In the genomic region with DNA sequence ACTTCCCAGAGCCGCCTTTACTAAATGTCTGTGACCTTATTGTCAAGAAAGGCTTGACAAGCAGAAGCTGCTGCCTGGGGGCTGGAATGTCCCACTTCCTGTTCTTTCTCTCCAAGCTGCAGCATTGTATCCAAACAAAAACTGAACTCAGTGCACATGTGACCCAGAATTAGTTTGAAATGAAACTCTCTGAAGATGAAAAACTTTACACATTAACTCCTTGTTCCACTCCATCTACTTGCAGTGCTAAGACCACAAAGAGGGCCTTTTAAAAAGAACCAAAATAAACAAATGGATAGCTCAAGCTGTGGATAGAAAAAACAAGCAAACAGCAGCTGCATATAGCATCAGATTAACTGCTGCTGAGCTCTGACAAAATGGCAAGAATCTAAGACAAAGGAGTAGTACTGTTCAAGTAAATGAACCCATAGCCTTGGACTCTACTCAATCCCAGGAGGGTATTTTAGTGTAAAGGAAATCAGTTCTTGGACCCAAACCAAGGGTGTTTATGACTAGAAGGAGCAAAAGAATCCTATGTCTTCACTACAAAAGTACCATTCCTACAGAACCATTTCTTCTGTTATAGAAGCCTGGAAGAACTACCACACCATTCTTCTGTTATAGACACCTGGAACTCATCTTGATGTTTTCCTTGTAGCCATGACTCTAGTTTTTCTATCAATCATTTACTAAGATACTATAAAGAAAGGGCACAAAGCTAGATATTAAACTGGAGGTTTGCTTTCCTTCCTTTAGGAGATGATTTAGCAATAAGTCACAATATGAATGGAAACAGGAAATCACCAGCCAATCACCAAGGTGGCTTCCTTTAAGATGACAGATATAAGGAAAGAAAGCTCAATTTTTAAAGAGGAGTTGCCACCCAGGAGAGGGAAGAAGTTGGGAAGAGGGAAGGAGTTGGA, we compare ENCODE assay signal across 8 cellular contexts.
DNase-seq lines count a peak whose midpoint lies in the region; ATAC-seq and TF ChIP-seq lines count a peak whose summit lies in the region.
"Had no signal": no experiment of that assay in that cellular context is flagged by ENCODE, and none has a peak within 500 bp of the region (broad histone marks: within the 10 kb centered on the region; RNA-seq: fewer than 3 reads in every experiment).

No MANE protein-coding gene starts in this region.

- no peak overlapping the region for H3K27ac Mint-ChIP-seq in Caco-2 (ENCODE audit: unreplicated experiment)
- no peak overlapping the region for H3K27ac Mint-ChIP-seq in glutamatergic neuron (ENCODE audit: unreplicated experiment)

- peaks cover 0 to 21% of the 10 kb centered on the region in 2 donors for H3K4me1 ChIP-seq in adrenal gland (replicated peaks in 1 of 2)
- H3K4me1 ChIP-seq in neuron (ENCODE audit: insufficient read depth, low read length) = peaks cover 21% of the 10 kb centered on the region
- H3K4me1 ChIP-seq in Caco-2 = peaks cover 63% of the 10 kb centered on the region

- H3K4me3 Mint-ChIP-seq in Caco-2 (ENCODE audit: unreplicated experiment) (no peak overlapping the region), glutamatergic neuron (ENCODE audit: unreplicated experiment) (no peak overlapping the region)

- 50 to 68% (median 60%) methylated on average over 1 of the region's 1 CpG for WGBS in adrenal gland, 4 donors

- H3K9me3 Mint-ChIP-seq in Caco-2 (ENCODE audit: unreplicated experiment) (no peaks in the 10 kb centered on the region), glutamatergic neuron (ENCODE audit: unreplicated experiment) (no peaks in the 10 kb centered on the region)

- CTCF ChIA-PET in Caco-2 (lab: Charles Lee) = interaction anchor here (1.0 kb wide), 1 partner anchor 37 kb away, joined by 3 read pairs; no protein-coding TSS in a partner anchor

- no peaks in the 10 kb centered on the region for H3K27me3 Mint-ChIP-seq in Caco-2 (ENCODE audit: insufficient read depth, unreplicated experiment)
- H3K27me3 Mint-ChIP-seq in glutamatergic neuron (ENCODE audit: unreplicated experiment) = no peaks in the 10 kb centered on the region

- peaks cover 38% of the 10 kb centered on the region for H3K4me1 Mint-ChIP-seq in Caco-2 (ENCODE audit: low read depth, unreplicated experiment)
- H3K4me1 Mint-ChIP-seq in glutamatergic neuron (ENCODE audit: low read depth, unreplicated experiment) = no peaks in the 10 kb centered on the region

- H3K9me3 ChIP-seq in adrenal gland (replicated peaks in 1 of 3) (no peaks in the 10 kb centered on the region), neuron (ENCODE audit: low read length) (no peaks in the 10 kb centered on the region), Caco-2 (no peaks in the 10 kb centered on the region)
- H3K9me3 ChIP-seq: uterus had no signal

- peak in 4 of 7 donors; percentile 7 to 57 (median 16) for DNase-seq in adrenal gland
- DNase-seq in Caco-2 = no peak
- no peak for DNase-seq in AG08395 (ENCODE audit: low spot score)
- DNase-seq in glutamatergic neuron = no peak

- H3K27ac ChIP-seq in adrenal gland = no peak overlapping the region

- BruUV-seq in Caco-2 (replicated peaks; lab: Mats Ljungman, UMichigan) = no TSS peak

- H3K27me3 ChIP-seq in adrenal gland (no peaks in the 10 kb centered on the region), neuron (ENCODE audit: insufficient read depth, low read length) (no peaks in the 10 kb centered on the region), Caco-2 (replicated peaks; ENCODE audit: control insufficient read depth, insufficient read depth, low read length) (no peaks in the 10 kb centered on the region)
- H3K27me3 ChIP-seq: uterus had no signal

- no peak for TF ChIP-seq CTCF in adrenal gland (IDR thresholded peaks at IDR 0.05)
- no peak for TF ChIP-seq CTCF in Caco-2 (IDR thresholded peaks at IDR 0.05; ENCODE audit: insufficient read depth in 1 of 2, low read depth in 1 of 2, low read length in 1 of 2, severe bottlenecking in 1 of 2, unreplicated experiment in 1 of 2)
- no peak for TF ChIP-seq CTCF in glutamatergic neuron (IDR thresholded peaks at IDR 0.05; ENCODE audit: partially characterized antibody, unreplicated experiment)

- H3K36me3 ChIP-seq in adrenal gland (replicated peaks in 1 of 2) (no peaks in the 10 kb centered on the region), neuron (ENCODE audit: insufficient read depth, low read length) (no peaks in the 10 kb centered on the region), Caco-2 (ENCODE audit: control insufficient read depth, insufficient read depth, low read length) (no peaks in the 10 kb centered on the region)
- H3K36me3 ChIP-seq: uterus had no signal

- H3K4me3 ChIP-seq in adrenal gland (no peak overlapping the region), neuron (ENCODE audit: low read length) (no peak overlapping the region), Caco-2 (ENCODE audit: low read depth, low read length) (no peak overlapping the region)
- H3K4me3 ChIP-seq: uterus had no signal

- POLR2A ChIA-PET in Caco-2 (lab: Charles Lee) = no interaction called here

- intact Hi-C loops in adrenal gland (cut with DNase I) (no loop called here), Caco-2 (cut with micrococcal nuclease; ENCODE audit: unreplicated experiment) (no loop called here)

- TF ChIP-seq POLR2A in adrenal gland (IDR thresholded peaks at IDR 0.05) = no peak

- peak overlapping the region; percentile 63 for H2AFZ ChIP-seq in neuron (ENCODE audit: low read depth, low read length)

- peak; percentile 55 for ATAC-seq in GM19372 (IDR thresholded peaks at IDR 0.05; ENCODE audit: low read depth, unreplicated experiment)
- peak; percentile 72 for ATAC-seq in HG02981 (IDR thresholded peaks at IDR 0.05; ENCODE audit: unreplicated experiment)

- H3K36me3 Mint-ChIP-seq in Caco-2 (ENCODE audit: insufficient read depth, unreplicated experiment) (no peaks in the 10 kb centered on the region), glutamatergic neuron (ENCODE audit: unreplicated experiment) (no peaks in the 10 kb centered on the region)

Comparison
In these comparisons a context has a peak if more than half of its experiments do, and no peak if none do; other contexts are left out.
1. DNase-seq: peak in adrenal gland (4 of 7); none in Caco-2 (0 of 2), AG08395 (single experiment) and glutamatergic neuron (single experiment).